In genomic region chr7:92039900-92040299, GRCh38 we compare ENCODE assay signal across 9 cellular contexts.
"Had no signal": no experiment of that assay in that cellular context is flagged by ENCODE, and none has a peak within 500 bp of the region (broad histone marks: within the 10 kb centered on the region; RNA-seq: fewer than 3 reads in every experiment).

No MANE protein-coding gene starts in this region.

- H3K36me3 Mint-ChIP-seq: IgD-negative memory B cell had no signal

- H3K4me3 ChIP-seq: GM23338 had no signal

- ATAC-seq: GM23338, HepG2 had no signal

- DNase-seq: H9, HCEC 1CT, KBM-7 had no signal

- H3K9me3 Mint-ChIP-seq: GM23338, H9, IgD-negative memory B cell had no signal

- H3K27ac Mint-ChIP-seq: GM23338, H9, IgD-negative memory B cell had no signal

- H3K27ac ChIP-seq: HL-60 had no signal

- H3K27me3 Mint-ChIP-seq: IgD-negative memory B cell had no signal

- H3K4me3 Mint-ChIP-seq: GM23338, H9, IgD-negative memory B cell had no signal

- H3K4me1 Mint-ChIP-seq: IgD-negative memory B cell had no signal

- FAIRE-seq: H1, H54, HepG2 had no signal
